17 cellular contexts compared by ENCODE assay signal in the genomic region with DNA sequence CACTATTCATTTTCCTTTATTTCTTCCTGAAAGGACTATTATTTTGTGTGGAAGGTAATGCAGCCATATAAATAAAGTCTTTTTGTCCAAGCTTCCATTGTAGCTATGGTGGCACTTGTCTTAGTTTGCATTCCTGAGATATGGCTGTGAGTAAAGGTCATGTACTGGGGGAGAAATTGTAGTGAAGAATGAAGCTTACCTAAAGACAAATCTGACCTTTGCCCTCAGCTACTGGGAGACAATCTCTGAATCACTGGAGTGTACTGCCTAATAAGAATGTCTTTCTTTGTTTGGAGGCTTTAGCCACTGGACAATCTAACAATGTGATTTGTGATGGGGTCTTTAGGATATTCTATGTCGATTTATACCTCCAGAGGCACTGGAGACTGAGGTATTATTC. TPM values are rescaled to one million over a fixed set of nuclear protein-coding genes. Genes with fewer than 3 reads are reported as not detected.
DNase-seq lines count a peak whose midpoint lies in the region; ATAC-seq and TF ChIP-seq lines count a peak whose summit lies in the region.
"Had no signal": no experiment of that assay in that cellular context is flagged by ENCODE, and none has a peak within 500 bp of the region (broad histone marks: within the 10 kb centered on the region; RNA-seq: fewer than 3 reads in every experiment).

No MANE protein-coding gene starts in this region.

- intact Hi-C loops in Calu3 (cut with micrococcal nuclease; ENCODE audit: unreplicated experiment) (loop anchor here (5.0 kb wide), 1 partner anchor 298 kb away; no protein-coding TSS in a partner anchor), left ventricle myocardium superior (cut with micrococcal nuclease) (no loop called here)

- TF ChIP-seq CTCF in Calu3 (IDR thresholded peaks at IDR 0.05; ENCODE audit: unreplicated experiment), result no peak
- no peak for TF ChIP-seq CTCF in progenitor cell of endocrine pancreas (IDR thresholded peaks at IDR 0.05; ENCODE audit: unreplicated experiment)

- H3K9me3 Mint-ChIP-seq in Calu3 (ENCODE audit: low read depth, unreplicated experiment) (peaks cover 15% of the 10 kb centered on the region), progenitor cell of endocrine pancreas (ENCODE audit: low read depth) (peaks cover 48% of the 10 kb centered on the region)

- H3K27ac Mint-ChIP-seq in Calu3 (ENCODE audit: unreplicated experiment), result peak overlapping the region; percentile 65
- peak overlapping the region; percentile 46 for H3K27ac Mint-ChIP-seq in progenitor cell of endocrine pancreas
- H3K27ac Mint-ChIP-seq: CD4-positive, alpha-beta T cell had no signal

- no TSS peak for BruUV-seq in Calu3 (replicated peaks; lab: Mats Ljungman, UMichigan)

- DNase-seq in Calu3 (peak; percentile 6), LoVo (ENCODE audit: low spot score) (peak; percentile 10), progenitor cell of endocrine pancreas (ENCODE audit: low spot score, unreplicated experiment) (no peak), SW 1271 (lab: John Stamatoyannopoulos, UW) (no peak), left ventricle myocardium superior (no peak)
- DNase-seq in activated CD4-positive, alpha-beta T cell treated with anti-CD3 and anti-CD28 coated beads, Interleukin-2, amount 50 U/mL, for 1 hour, result no peak
- DNase-seq: AML-193; CD4-positive, alpha-beta T cell; DMS 273 treated with DMSO at 0.1 percent for 48 hours; DMS53; DND-41; EL; IMR-90 had no signal

- H3K4me1 Mint-ChIP-seq in Calu3 (ENCODE audit: low read depth, unreplicated experiment), result peaks cover 20% of the 10 kb centered on the region
- H3K4me1 Mint-ChIP-seq in progenitor cell of endocrine pancreas (ENCODE audit: low read depth), result peaks cover 12% of the 10 kb centered on the region

- H3K36me3 Mint-ChIP-seq in Calu3 (ENCODE audit: insufficient read depth, unreplicated experiment) (no peaks in the 10 kb centered on the region), progenitor cell of endocrine pancreas (ENCODE audit: insufficient read depth) (peaks cover 15% of the 10 kb centered on the region)

- H3K4me3 Mint-ChIP-seq in Calu3 (ENCODE audit: low read depth, unreplicated experiment) (no peak overlapping the region), progenitor cell of endocrine pancreas (ENCODE audit: low read depth) (no peak overlapping the region)
- H3K4me3 Mint-ChIP-seq: CD4-positive, alpha-beta T cell had no signal

- CTCF ChIA-PET in Calu3 (lab: Charles Lee), result no interaction called here

- no peak for ATAC-seq in left ventricle myocardium superior
- ATAC-seq: GM12878, K562 had no signal

- H3K27me3 Mint-ChIP-seq in Calu3 (ENCODE audit: unreplicated experiment) (no peaks in the 10 kb centered on the region), progenitor cell of endocrine pancreas (no peaks in the 10 kb centered on the region)
- H3K27me3 Mint-ChIP-seq: CD4-positive, alpha-beta T cell had no signal

RNA-seq across cellular contexts. Expression of gene OR5AK2, which starts 39.7 kb away (rescaled TPM):
- total RNA-seq in Calu3 (2022) (not detected in 2 replicates), progenitor cell of endocrine pancreas (not detected in 2 replicates), left ventricle myocardium superior (not detected)
- total RNA-seq: CD4-positive, alpha-beta T cell; G401; GM12878; H1; IMR-90; K562 had no signal

Comparison
In these comparisons a context has a peak if more than half of its experiments do, and no peak if none do; other contexts are left out.
1. DNase-seq: peak in Calu3 (single experiment) and LoVo (single experiment); none in progenitor cell of endocrine pancreas (single experiment), activated CD4-positive, alpha-beta T cell treated with anti-CD3 and anti-CD28 coated beads, Interleukin-2, amount 50 U/mL, for 1 hour (single experiment), SW 1271 (0 of 2) and left ventricle myocardium superior (single experiment).